ENCODE assay signal across 11 cellular contexts in the genomic region with DNA sequence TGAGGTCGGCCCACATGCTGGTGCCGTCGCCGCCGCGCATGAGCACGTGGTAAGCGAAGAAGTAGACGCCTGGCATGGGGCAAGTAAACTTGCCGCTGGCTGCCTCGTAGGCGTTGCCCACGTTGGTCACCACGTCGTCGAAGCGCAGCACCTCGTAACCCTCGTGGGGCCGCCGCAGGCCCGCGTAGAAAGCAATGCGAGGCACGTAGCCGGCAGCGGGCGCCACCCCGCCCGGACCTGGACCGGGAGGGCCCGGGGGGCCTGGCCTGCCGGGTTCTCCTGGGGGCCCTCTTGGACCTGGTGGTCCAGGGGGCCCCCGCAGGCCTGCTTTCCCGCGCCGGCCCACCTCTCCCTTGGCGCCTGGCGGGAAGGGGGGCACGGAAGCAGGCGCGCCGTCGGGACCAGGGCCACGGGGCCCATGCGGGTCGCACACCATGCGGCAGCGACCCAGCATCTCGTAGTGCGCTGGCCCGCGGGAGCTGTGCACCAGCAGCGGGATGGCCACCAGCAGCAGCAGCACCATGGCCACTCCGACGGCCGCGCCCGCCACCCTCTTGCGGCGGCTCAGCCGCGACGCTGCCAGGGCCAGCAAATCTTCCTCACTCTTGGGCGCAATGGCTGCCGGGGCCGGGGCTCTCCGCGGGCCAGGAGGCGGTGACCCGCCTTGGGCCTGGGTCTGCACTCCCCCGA. TPM values are rescaled to one million over a fixed set of nuclear protein-coding genes. Genes with fewer than 3 reads are reported as not detected.
DNase-seq lines count a peak whose midpoint lies in the region; ATAC-seq, FAIRE-seq and TF ChIP-seq lines count a peak whose summit lies in the region.
"Had no signal": no experiment of that assay in that cellular context is flagged by ENCODE, and none has a peak within 500 bp of the region (broad histone marks: within the 10 kb centered on the region; RNA-seq: fewer than 3 reads in every experiment).

No MANE protein-coding gene starts in this region.

- no peaks in the 10 kb centered on the region for H4K20me1 ChIP-seq in K562 (replicated peaks; ENCODE audit: control insufficient read depth, insufficient read depth, low read length)

- POLR2A ChIA-PET in K562 (lab: Yijun Ruan, JAX), result interaction anchor here (1.1 to 2.1 kb wide), 2 partner anchors 12 to 93 kb away, joined by 3 to 13 read pairs; a partner anchor contains a TSS

- H3K4me2 ChIP-seq in K562 (ENCODE audit: insufficient read depth, low read length), result peak overlapping the region; percentile 91
- peak overlapping the region; percentile 76 for H3K4me2 ChIP-seq in neuronal stem cell (ENCODE audit: insufficient read depth, low read length, poor library complexity, severe bottlenecking)

- H3K4ac ChIP-seq in neuronal stem cell (ENCODE audit: low read length), result no peak overlapping the region

- TF ChIP-seq CTCF in BE2C (IDR thresholded peaks at IDR 0.05; ENCODE audit: low read depth, low read length) (no peak), K562 (IDR thresholded peaks at IDR 0.05 in 2 of 3, conservative IDR thresholded peaks at IDR 0.05 in 1 of 3; ENCODE audit: insufficient read depth in 2 of 3, low read depth in 1 of 3, low read length in 3 of 3) (no peak), foreskin fibroblast (IDR thresholded peaks at IDR 0.05; ENCODE audit: low read depth, low read length) (no peak)

- no peak for FAIRE-seq in K562 (lab: Jason Lieb, UNC)
- FAIRE-seq: GM12892 had no signal

- H3K23ac ChIP-seq in neuronal stem cell (ENCODE audit: low read depth, low read length, poor library complexity), result peak overlapping the region; percentile 86

- in situ Hi-C loops in HAP-1 (cut with MboI; ENCODE audit: low sequenced_read_pairs) (no loop called here), K562 (cut with MboI) (loop anchor here (5.0 kb wide), 1 partner anchor 49 kb away; no protein-coding TSS in a partner anchor)

- DNase-seq in BE2C (no peak), HAP-1 (ENCODE audit: low spot score in 2 of 2) (no peak), K562 (ENCODE audit: extremely low read depth in 1 of 4, low spot score in 3 of 4) (no peak), neuronal stem cell (ENCODE audit: low spot score) (no peak), occipital lobe (lab: John Stamatoyannopoulos, UW) (no peak), foreskin fibroblast (no peak), NCI-H446 treated with DMSO at 0.1 percent for 48 hours (lab: John Stamatoyannopoulos, UW) (no peak)

- no peak for TF ChIP-seq RAD21 in K562 (CRISPR knock-in tag; conservative IDR thresholded peaks at IDR 0.05 in 1 of 2, IDR thresholded peaks at IDR 0.05 in 1 of 2)

- CTCF ChIA-PET in K562 (lab: Yijun Ruan, JAX; ENCODE audit: low intra/inter-chr PET ratio), result interaction anchor here (0.7 to 3.8 kb wide), 2 partner anchors 47 to 483 kb away, joined by 3 to 27 read pairs; no protein-coding TSS in a partner anchor

- no TSS peak for BruUV-seq in K562 (replicated peaks; lab: Mats Ljungman, UMichigan)

- H2AFZ ChIP-seq in K562 (ENCODE audit: low read depth, low read length) (peak overlapping the region; percentile 98; the same call in 1 of the 2 replicates), neuronal stem cell (ENCODE audit: low read length) (peak overlapping the region; percentile 97)

- H3K9ac ChIP-seq in K562 (ENCODE audit: insufficient read depth in 1 of 2, low read depth in 2 of 2, low read length in 2 of 2) (peak overlapping the region in 1 of 2 experiments; percentile 90; a peak in 2 of 4 replicates), neuronal stem cell (ENCODE audit: low read depth, low read length, poor library complexity) (no peak overlapping the region)

- peak overlapping the region; percentile 66 for H4K91ac ChIP-seq in neuronal stem cell (ENCODE audit: low read depth, low read length, poor library complexity)

- H3K79me2 ChIP-seq in K562 (ENCODE audit: control insufficient read depth, insufficient read depth, low read length), result no peaks in the 10 kb centered on the region

- H4K8ac ChIP-seq in neuronal stem cell (ENCODE audit: low read depth, low read length), result peak overlapping the region; percentile 79

- H3K9me3 ChIP-seq in BE2C (no peaks in the 10 kb centered on the region), HAP-1 (no peaks in the 10 kb centered on the region), K562 (replicated peaks; ENCODE audit: control insufficient read depth, insufficient read depth, low read depth, low read length) (no peaks in the 10 kb centered on the region), neuronal stem cell (replicated peaks in 1 of 2; ENCODE audit: control insufficient read depth in 2 of 2, insufficient read depth in 1 of 2, low read depth in 1 of 2, low read length in 2 of 2) (peaks cover 0 to 5% of the 10 kb centered on the region in 2 donors)

- intact Hi-C loops in K562 (cut with micrococcal nuclease), result no loop called here

- peak overlapping the region; percentile 50 for H2AK5ac ChIP-seq in neuronal stem cell (ENCODE audit: low read depth, low read length)

- peaks cover 3% of the 10 kb centered on the region; the same call in 1 of the 2 replicates for H3K27me3 ChIP-seq in BE2C
- H3K27me3 ChIP-seq in HAP-1 (ENCODE audit: low read depth), result no peaks in the 10 kb centered on the region
- no peaks in the 10 kb centered on the region for H3K27me3 ChIP-seq in K562 (ENCODE audit: control insufficient read depth in 2 of 2, insufficient read depth in 2 of 2, low read length in 2 of 2)
- H3K27me3 ChIP-seq in neuronal stem cell (ENCODE audit: control insufficient read depth in 3 of 3, insufficient read depth in 3 of 3, low read depth in 1 of 3, low read length in 3 of 3), result peaks cover 20 to 81% (median 64%) of the 10 kb centered on the region in 3 experiments

- WGBS in K562 (ENCODE audit: insufficient coverage, low coverage, missing lambda C conversion rate), result 72% methylated on average over 56 of the region's 72 CpGs
- WGBS in neuronal stem cell (ENCODE audit: extremely low coverage in 2 of 2, insufficient read length in 2 of 2, insufficient replicate concordance in 1 of 2), 2 donors, result no CpG with 5 or more reads among the region's 72 CpGs

- H3K18ac ChIP-seq in neuronal stem cell (ENCODE audit: low read length), result peak overlapping the region; percentile 81

- no peak overlapping the region for H2BK5ac ChIP-seq in neuronal stem cell (ENCODE audit: low read length)

- H2BK120ac ChIP-seq in neuronal stem cell (ENCODE audit: low read depth, low read length), result peak overlapping the region; percentile 52

- no peaks in the 10 kb centered on the region for H3K9me1 ChIP-seq in K562 (ENCODE audit: control insufficient read depth, insufficient read depth, low read length)

- no peak for TF ChIP-seq EP300 in K562 (IDR thresholded peaks at IDR 0.05; ENCODE audit: low read length)

- ATAC-seq in K562 (no peak), HG02763 (IDR thresholded peaks at IDR 0.05; ENCODE audit: unreplicated experiment) (no peak)

- H3K36me3 ChIP-seq in BE2C (peaks cover 2% of the 10 kb centered on the region), HAP-1 (replicated peaks) (peaks cover 14% of the 10 kb centered on the region), K562 (ENCODE audit: control insufficient read depth, insufficient read depth, low read length) (peaks cover 8% of the 10 kb centered on the region; the same call in 2 of the 3 replicates), neuronal stem cell (replicated peaks in 1 of 2; ENCODE audit: control insufficient read depth in 2 of 2, insufficient read depth in 2 of 2, low read length in 2 of 2) (peaks cover 4% of the 10 kb centered on the region in 2 donors)

- H3K27ac ChIP-seq in K562 (ENCODE audit: extremely low read depth, low read depth, low read length) (no peak overlapping the region), neuronal stem cell (replicated peaks; ENCODE audit: low read length) (no peak overlapping the region)

- no peak overlapping the region for H3K14ac ChIP-seq in neuronal stem cell (ENCODE audit: low read length)

- H3K79me1 ChIP-seq in neuronal stem cell (ENCODE audit: low read depth, low read length), result no peaks in the 10 kb centered on the region

- H2BK15ac ChIP-seq in neuronal stem cell (ENCODE audit: low read length), result peak overlapping the region; percentile 70

- peaks cover 21% of the 10 kb centered on the region for H3K4me1 ChIP-seq in BE2C
- H3K4me1 ChIP-seq in HAP-1, result peaks cover 10% of the 10 kb centered on the region; the same call in 1 of the 2 replicates
- H3K4me1 ChIP-seq in K562 (replicated peaks in 1 of 2; ENCODE audit: control insufficient read depth in 2 of 2, insufficient read depth in 2 of 2, low read length in 2 of 2), result peaks cover 11 to 39% of the 10 kb centered on the region in 2 experiments
- H3K4me1 ChIP-seq in neuronal stem cell (ENCODE audit: control insufficient read depth in 2 of 2, insufficient read depth in 1 of 2, low read depth in 1 of 2, low read length in 2 of 2), result peaks cover 10 to 35% of the 10 kb centered on the region in 2 donors

- no peak overlapping the region for H2BK12ac ChIP-seq in neuronal stem cell (ENCODE audit: low read length)

- TF ChIP-seq POLR2A in K562 (conservative IDR thresholded peaks at IDR 0.05), result no peak

- H3K4me3 ChIP-seq in BE2C (ENCODE audit: low read depth, low read length) (peak overlapping the region; percentile 76), HAP-1 (peak overlapping the region; percentile 68), K562 (peak overlapping the region; percentile 54; the same call in 1 of the 2 replicates), neuronal stem cell (ENCODE audit: low read length in 2 of 2) (no peak overlapping the region), foreskin fibroblast (ENCODE audit: low read depth in 1 of 2, low read length in 2 of 2) (no peak overlapping the region)

RNA-seq across cellular contexts. Expression of a gene that starts 0.9 kb away (rescaled TPM):
- 4.9 TPM for polyA plus RNA-seq in BE2C (2012; ENCODE audit: insufficient read depth, insufficient read length, low read depth)
- total RNA-seq in K562 (2011; cell fraction: chromatin; rRNA removed; ENCODE audit: low replicate concordance), result 0.77 and 1.9 TPM in 2 replicates
- total RNA-seq in K562 (2011; cell fraction: nucleolus; rRNA removed), result 2.7 and 2.8 TPM in 2 replicates
- 1.3 and 1.9 TPM in 2 replicates for total RNA-seq in K562 (2011; cell fraction: nucleoplasm; rRNA removed)
- total RNA-seq in K562 (2014; rRNA removed), result 2.0 and 2.1 TPM in 2 replicates
- 0.10 and 0.15 TPM in 2 replicates for total RNA-seq in K562 (2014; rRNA removed; fragmentation: Illumina TruSeq; extraction: Trizol)
- 0.14 and 0.23 TPM in 2 replicates for total RNA-seq in K562 (2015; rRNA removed; fragmentation: Illumina TruSeq; extraction: Trizol)
- 1.4 and 1.5 TPM in 2 replicates for total RNA-seq in K562 (2021)
- 0.35 and 0.81 TPM in 2 replicates for polyA plus RNA-seq in K562 (2011; rRNA removed)
- 0.75 and 1.8 TPM in 2 replicates for polyA plus RNA-seq in K562 (2011; cell fraction: cytosol; rRNA removed)
- 2.0 and 2.9 TPM in 2 replicates for polyA plus RNA-seq in K562 (2011; cell fraction: nucleus; rRNA removed)
- 0.64 and 1.00 TPM in 2 replicates for polyA plus RNA-seq in K562 (2012)
- polyA plus RNA-seq in K562 (2014; fragmentation: Illumina TruSeq; extraction: Trizol), result 0.31 and 0.61 TPM in 2 replicates
- polyA plus RNA-seq in K562 (2014; fragmentation: Nextera tagmentation; extraction: Ambion mirVana), result under 1 TPM; 0.08 to 0.10 TPM
- polyA plus RNA-seq in K562 (2014; rRNA removed), result 1.2 and 1.3 TPM in 2 replicates
- 0.18 TPM in 1 of 2 replicates, not detected in the other for polyA minus RNA-seq in K562 (2011; rRNA and poly(A)+ RNA removed)
- polyA minus RNA-seq in K562 (2011; cell fraction: cytosol; rRNA and poly(A)+ RNA removed), result 0.38 and 1.0 TPM in 2 replicates
- polyA minus RNA-seq in K562 (2011; cell fraction: nucleus; rRNA and poly(A)+ RNA removed), result 0.94 and 1.00 TPM in 2 replicates
- polyA plus RNA-seq in neuronal stem cell (2013, experiment 1 of 2), result 0.77 TPM
- 0.84 TPM for polyA plus RNA-seq in neuronal stem cell (2013, experiment 2 of 2)
- total RNA-seq in occipital lobe, result 0.16 TPM
- total RNA-seq: dermis microvascular lymphatic vessel endothelial cell had no signal
- polyA plus RNA-seq: fibroblast of lung had no signal

RNA-seq across cellular contexts. Expression of a gene that starts 10.6 kb away (rescaled TPM):
- polyA plus RNA-seq in BE2C (2012; ENCODE audit: insufficient read depth, insufficient read length, low read depth), result 1.3 TPM
- 2.1 and 4.9 TPM in 2 replicates for total RNA-seq in K562 (2011; cell fraction: chromatin; rRNA removed; ENCODE audit: low replicate concordance)
- total RNA-seq in K562 (2011; cell fraction: nucleolus; rRNA removed), result 2.0 and 2.3 TPM in 2 replicates
- 1.7 and 2.2 TPM in 2 replicates for total RNA-seq in K562 (2011; cell fraction: nucleoplasm; rRNA removed)
- total RNA-seq in K562 (2014; rRNA removed) (0.50 and 0.69 TPM in 2 replicates), K562 (2014; rRNA removed; fragmentation: Illumina TruSeq; extraction: Trizol) (0.47 and 0.99 TPM in 2 replicates), K562 (2015; rRNA removed; fragmentation: Illumina TruSeq; extraction: Trizol) (0.40 and 0.45 TPM in 2 replicates), K562 (2021) (0.62 and 0.69 TPM in 2 replicates), occipital lobe (0.78 TPM)
- polyA plus RNA-seq in K562 (2011; rRNA removed) (0.83 and 1.2 TPM in 2 replicates), K562 (2014; fragmentation: Illumina TruSeq; extraction: Trizol) (0.36 and 0.61 TPM in 2 replicates), K562 (2014; fragmentation: Nextera tagmentation; extraction: Ambion mirVana) (under 1 TPM; 0.10 to 0.15 TPM), K562 (2014; rRNA removed) (0.36 and 0.98 TPM in 2 replicates)
- polyA plus RNA-seq in K562 (2011; cell fraction: cytosol; rRNA removed), result 0.80 and 0.89 TPM in 2 replicates
- 0.98 and 2.8 TPM in 2 replicates for polyA plus RNA-seq in K562 (2011; cell fraction: nucleus; rRNA removed)
- polyA plus RNA-seq in K562 (2012), result 0.30 and 0.51 TPM in 2 replicates
- polyA minus RNA-seq in K562 (2011; rRNA and poly(A)+ RNA removed), result 0.57 and 0.84 TPM in 2 replicates
- polyA minus RNA-seq in K562 (2011; cell fraction: cytosol; rRNA and poly(A)+ RNA removed), result 0.73 and 0.95 TPM in 2 replicates
- 0.33 and 0.67 TPM in 2 replicates for polyA minus RNA-seq in K562 (2011; cell fraction: nucleus; rRNA and poly(A)+ RNA removed)
- 0.14 TPM for polyA plus RNA-seq in neuronal stem cell (2013, experiment 1 of 2)
- 0.12 TPM for polyA plus RNA-seq in neuronal stem cell (2013, experiment 2 of 2)

RNA-seq across cellular contexts. Expression of a gene that starts 13.0 kb away (rescaled TPM):
- 24.6 TPM for polyA plus RNA-seq in BE2C (2012; ENCODE audit: insufficient read depth, insufficient read length, low read depth)
- 116 and 289 TPM in 2 replicates for total RNA-seq in K562 (2011; cell fraction: chromatin; rRNA removed; ENCODE audit: low replicate concordance)
- 173 and 178 TPM in 2 replicates for total RNA-seq in K562 (2011; cell fraction: nucleolus; rRNA removed)
- 141 and 151 TPM in 2 replicates for total RNA-seq in K562 (2011; cell fraction: nucleoplasm; rRNA removed)
- total RNA-seq in K562 (2014; rRNA removed) (60.4 and 60.8 TPM in 2 replicates), K562 (2014; rRNA removed; fragmentation: Illumina TruSeq; extraction: Trizol) (39.0 and 56.5 TPM in 2 replicates), K562 (2015; rRNA removed; fragmentation: Illumina TruSeq; extraction: Trizol) (59.2 and 59.8 TPM in 2 replicates), K562 (2021) (72.9 and 83.0 TPM in 2 replicates), occipital lobe (1.2 TPM)
- polyA plus RNA-seq in K562 (2011; rRNA removed) (46.4 and 61.0 TPM in 2 replicates), K562 (2014; fragmentation: Illumina TruSeq; extraction: Trizol) (171 and 183 TPM in 2 replicates), K562 (2014; fragmentation: Nextera tagmentation; extraction: Ambion mirVana) (10 to 100 TPM; 52.1 to 53.7 TPM), K562 (2014; rRNA removed) (101 and 112 TPM in 2 replicates)
- polyA plus RNA-seq in K562 (2011; cell fraction: cytosol; rRNA removed), result 34.7 and 45.0 TPM in 2 replicates
- 167 and 238 TPM in 2 replicates for polyA plus RNA-seq in K562 (2011; cell fraction: nucleus; rRNA removed)
- 67.5 and 72.2 TPM in 2 replicates for polyA plus RNA-seq in K562 (2012)
- 26.0 and 27.1 TPM in 2 replicates for polyA minus RNA-seq in K562 (2011; rRNA and poly(A)+ RNA removed)
- polyA minus RNA-seq in K562 (2011; cell fraction: cytosol; rRNA and poly(A)+ RNA removed), result 28.1 and 36.8 TPM in 2 replicates
- polyA minus RNA-seq in K562 (2011; cell fraction: nucleus; rRNA and poly(A)+ RNA removed), result 70.8 and 123 TPM in 2 replicates
- 82.7 TPM for polyA plus RNA-seq in neuronal stem cell (2013, experiment 1 of 2)
- 77.4 TPM for polyA plus RNA-seq in neuronal stem cell (2013, experiment 2 of 2)

RNA-seq across cellular contexts. Expression of a gene that starts 31.2 kb away (rescaled TPM):
- 33.0 TPM for polyA plus RNA-seq in BE2C (2012; ENCODE audit: insufficient read depth, insufficient read length, low read depth)
- 49.5 and 94.9 TPM in 2 replicates for total RNA-seq in K562 (2011; cell fraction: chromatin; rRNA removed; ENCODE audit: low replicate concordance)
- 28.2 and 31.3 TPM in 2 replicates for total RNA-seq in K562 (2011; cell fraction: nucleolus; rRNA removed)
- 38.9 and 51.6 TPM in 2 replicates for total RNA-seq in K562 (2011; cell fraction: nucleoplasm; rRNA removed)
- 9.7 and 12.5 TPM in 2 replicates for total RNA-seq in K562 (2014; rRNA removed)
- total RNA-seq in K562 (2014; rRNA removed; fragmentation: Illumina TruSeq; extraction: Trizol), result 18.3 and 20.3 TPM in 2 replicates
- 17.8 and 17.9 TPM in 2 replicates for total RNA-seq in K562 (2015; rRNA removed; fragmentation: Illumina TruSeq; extraction: Trizol)
- 14.6 and 16.3 TPM in 2 replicates for total RNA-seq in K562 (2021)
- 30.0 and 48.2 TPM in 2 replicates for polyA plus RNA-seq in K562 (2011; rRNA removed)
- 20.0 and 25.0 TPM in 2 replicates for polyA plus RNA-seq in K562 (2011; cell fraction: cytosol; rRNA removed)
- polyA plus RNA-seq in K562 (2011; cell fraction: nucleus; rRNA removed), result 17.1 and 18.6 TPM in 2 replicates
- polyA plus RNA-seq in K562 (2012), result 14.7 and 16.8 TPM in 2 replicates
- polyA plus RNA-seq in K562 (2014; fragmentation: Illumina TruSeq; extraction: Trizol), result 22.6 and 25.3 TPM in 2 replicates
- polyA plus RNA-seq in K562 (2014; fragmentation: Nextera tagmentation; extraction: Ambion mirVana), result 1 to 10 TPM; 5.4 to 8.7 TPM
- 14.9 and 17.5 TPM in 2 replicates for polyA plus RNA-seq in K562 (2014; rRNA removed)
- 41.3 and 51.6 TPM in 2 replicates for polyA minus RNA-seq in K562 (2011; rRNA and poly(A)+ RNA removed)
- polyA minus RNA-seq in K562 (2011; cell fraction: cytosol; rRNA and poly(A)+ RNA removed), result 15.9 and 27.9 TPM in 2 replicates
- 12.3 and 24.8 TPM in 2 replicates for polyA minus RNA-seq in K562 (2011; cell fraction: nucleus; rRNA and poly(A)+ RNA removed)
- 52.9 TPM for polyA plus RNA-seq in neuronal stem cell (2013, experiment 1 of 2)
- polyA plus RNA-seq in neuronal stem cell (2013, experiment 2 of 2), result 53.9 TPM
- 58.2 TPM for total RNA-seq in occipital lobe

RNA-seq across cellular contexts. Expression of a gene that starts 41.2 kb away (rescaled TPM):
- 1,275 TPM for polyA plus RNA-seq in BE2C (2012; ENCODE audit: insufficient read depth, insufficient read length, low read depth)
- not detected in 2 replicates for total RNA-seq in K562 (2011; cell fraction: chromatin; rRNA removed; ENCODE audit: low replicate concordance)
- 0.13 and 0.67 TPM in 2 replicates for total RNA-seq in K562 (2011; cell fraction: nucleolus; rRNA removed)
- total RNA-seq in K562 (2011; cell fraction: nucleoplasm; rRNA removed), result 0.81 TPM in 1 of 2 replicates, not detected in the other
- total RNA-seq in K562 (2014; rRNA removed) (0.27 and 1.3 TPM in 2 replicates), K562 (2014; rRNA removed; fragmentation: Illumina TruSeq; extraction: Trizol) (0.36 and 0.51 TPM in 2 replicates), K562 (2015; rRNA removed; fragmentation: Illumina TruSeq; extraction: Trizol) (0.41 TPM in 1 of 2 replicates, not detected in the other), K562 (2021) (0.81 and 1.6 TPM in 2 replicates), occipital lobe (not detected)
- polyA plus RNA-seq in K562 (2011; rRNA removed) (0.71 and 1.4 TPM in 2 replicates), K562 (2014; fragmentation: Illumina TruSeq; extraction: Trizol) (0.97 and 1.3 TPM in 2 replicates), K562 (2014; fragmentation: Nextera tagmentation; extraction: Ambion mirVana) (1 to 10 TPM; 1.8 to 1.9 TPM), K562 (2014; rRNA removed) (1.3 TPM in 2 replicates)
- 1.2 and 2.7 TPM in 2 replicates for polyA plus RNA-seq in K562 (2011; cell fraction: cytosol; rRNA removed)
- 0.65 and 1.4 TPM in 2 replicates for polyA plus RNA-seq in K562 (2011; cell fraction: nucleus; rRNA removed)
- 1.1 and 4.3 TPM in 2 replicates for polyA plus RNA-seq in K562 (2012)
- 0.84 TPM in 1 of 2 replicates, not detected in the other for polyA minus RNA-seq in K562 (2011; rRNA and poly(A)+ RNA removed)
- polyA minus RNA-seq in K562 (2011; cell fraction: cytosol; rRNA and poly(A)+ RNA removed), result not detected in 2 replicates
- polyA minus RNA-seq in K562 (2011; cell fraction: nucleus; rRNA and poly(A)+ RNA removed), result not detected in 2 replicates
- polyA plus RNA-seq in neuronal stem cell (2013, experiment 1 of 2), result 0.11 TPM
- 0.07 TPM for polyA plus RNA-seq in neuronal stem cell (2013, experiment 2 of 2)
- total RNA-seq: dermis microvascular lymphatic vessel endothelial cell had no signal

Comparison
In these comparisons a context has a peak if more than half of its experiments do, and no peak if none do; other contexts are left out.
1. H3K4me3 ChIP-seq: peak in BE2C (single experiment), HAP-1 (single experiment) and K562 (single experiment); none in neuronal stem cell (0 of 2) and foreskin fibroblast (0 of 2).
2. RNA of a gene that starts 13.0 kb away (total RNA-seq): 39.0 to 289 TPM in K562; 1.2 TPM in occipital lobe (single experiment); every median in the first group is over 10 times any median in the second.